In the genomic region with DNA sequence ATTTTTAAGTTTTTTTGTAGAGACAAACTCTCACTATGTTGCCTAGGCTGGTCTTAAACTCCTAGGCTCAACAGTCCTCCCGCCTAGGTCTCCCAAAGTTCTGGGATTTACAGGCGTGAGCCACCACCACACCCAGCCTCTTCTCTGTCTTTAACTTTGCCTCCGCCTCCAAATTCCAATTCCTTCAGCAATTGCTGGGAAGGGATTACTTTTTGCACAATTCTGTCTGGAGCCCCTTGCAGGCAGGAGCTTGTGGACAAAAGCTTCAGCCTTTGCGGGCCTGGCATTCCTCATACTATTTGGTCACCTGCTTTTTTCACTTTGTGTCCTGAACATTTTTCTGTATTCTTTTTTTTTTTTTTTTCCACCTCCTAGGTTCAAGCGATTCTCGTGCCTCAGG, we compare ENCODE assay signal across 1 cellular context.
TF ChIP-seq lines count a peak whose summit lies in the region.

No MANE protein-coding gene starts in this region.

TF ChIP-seq in GM23338, 12 proteins besides CTCF, POLR2A, EP300 and RAD21 (continued from another document):
- TF ChIP-seq, protein P1, sequence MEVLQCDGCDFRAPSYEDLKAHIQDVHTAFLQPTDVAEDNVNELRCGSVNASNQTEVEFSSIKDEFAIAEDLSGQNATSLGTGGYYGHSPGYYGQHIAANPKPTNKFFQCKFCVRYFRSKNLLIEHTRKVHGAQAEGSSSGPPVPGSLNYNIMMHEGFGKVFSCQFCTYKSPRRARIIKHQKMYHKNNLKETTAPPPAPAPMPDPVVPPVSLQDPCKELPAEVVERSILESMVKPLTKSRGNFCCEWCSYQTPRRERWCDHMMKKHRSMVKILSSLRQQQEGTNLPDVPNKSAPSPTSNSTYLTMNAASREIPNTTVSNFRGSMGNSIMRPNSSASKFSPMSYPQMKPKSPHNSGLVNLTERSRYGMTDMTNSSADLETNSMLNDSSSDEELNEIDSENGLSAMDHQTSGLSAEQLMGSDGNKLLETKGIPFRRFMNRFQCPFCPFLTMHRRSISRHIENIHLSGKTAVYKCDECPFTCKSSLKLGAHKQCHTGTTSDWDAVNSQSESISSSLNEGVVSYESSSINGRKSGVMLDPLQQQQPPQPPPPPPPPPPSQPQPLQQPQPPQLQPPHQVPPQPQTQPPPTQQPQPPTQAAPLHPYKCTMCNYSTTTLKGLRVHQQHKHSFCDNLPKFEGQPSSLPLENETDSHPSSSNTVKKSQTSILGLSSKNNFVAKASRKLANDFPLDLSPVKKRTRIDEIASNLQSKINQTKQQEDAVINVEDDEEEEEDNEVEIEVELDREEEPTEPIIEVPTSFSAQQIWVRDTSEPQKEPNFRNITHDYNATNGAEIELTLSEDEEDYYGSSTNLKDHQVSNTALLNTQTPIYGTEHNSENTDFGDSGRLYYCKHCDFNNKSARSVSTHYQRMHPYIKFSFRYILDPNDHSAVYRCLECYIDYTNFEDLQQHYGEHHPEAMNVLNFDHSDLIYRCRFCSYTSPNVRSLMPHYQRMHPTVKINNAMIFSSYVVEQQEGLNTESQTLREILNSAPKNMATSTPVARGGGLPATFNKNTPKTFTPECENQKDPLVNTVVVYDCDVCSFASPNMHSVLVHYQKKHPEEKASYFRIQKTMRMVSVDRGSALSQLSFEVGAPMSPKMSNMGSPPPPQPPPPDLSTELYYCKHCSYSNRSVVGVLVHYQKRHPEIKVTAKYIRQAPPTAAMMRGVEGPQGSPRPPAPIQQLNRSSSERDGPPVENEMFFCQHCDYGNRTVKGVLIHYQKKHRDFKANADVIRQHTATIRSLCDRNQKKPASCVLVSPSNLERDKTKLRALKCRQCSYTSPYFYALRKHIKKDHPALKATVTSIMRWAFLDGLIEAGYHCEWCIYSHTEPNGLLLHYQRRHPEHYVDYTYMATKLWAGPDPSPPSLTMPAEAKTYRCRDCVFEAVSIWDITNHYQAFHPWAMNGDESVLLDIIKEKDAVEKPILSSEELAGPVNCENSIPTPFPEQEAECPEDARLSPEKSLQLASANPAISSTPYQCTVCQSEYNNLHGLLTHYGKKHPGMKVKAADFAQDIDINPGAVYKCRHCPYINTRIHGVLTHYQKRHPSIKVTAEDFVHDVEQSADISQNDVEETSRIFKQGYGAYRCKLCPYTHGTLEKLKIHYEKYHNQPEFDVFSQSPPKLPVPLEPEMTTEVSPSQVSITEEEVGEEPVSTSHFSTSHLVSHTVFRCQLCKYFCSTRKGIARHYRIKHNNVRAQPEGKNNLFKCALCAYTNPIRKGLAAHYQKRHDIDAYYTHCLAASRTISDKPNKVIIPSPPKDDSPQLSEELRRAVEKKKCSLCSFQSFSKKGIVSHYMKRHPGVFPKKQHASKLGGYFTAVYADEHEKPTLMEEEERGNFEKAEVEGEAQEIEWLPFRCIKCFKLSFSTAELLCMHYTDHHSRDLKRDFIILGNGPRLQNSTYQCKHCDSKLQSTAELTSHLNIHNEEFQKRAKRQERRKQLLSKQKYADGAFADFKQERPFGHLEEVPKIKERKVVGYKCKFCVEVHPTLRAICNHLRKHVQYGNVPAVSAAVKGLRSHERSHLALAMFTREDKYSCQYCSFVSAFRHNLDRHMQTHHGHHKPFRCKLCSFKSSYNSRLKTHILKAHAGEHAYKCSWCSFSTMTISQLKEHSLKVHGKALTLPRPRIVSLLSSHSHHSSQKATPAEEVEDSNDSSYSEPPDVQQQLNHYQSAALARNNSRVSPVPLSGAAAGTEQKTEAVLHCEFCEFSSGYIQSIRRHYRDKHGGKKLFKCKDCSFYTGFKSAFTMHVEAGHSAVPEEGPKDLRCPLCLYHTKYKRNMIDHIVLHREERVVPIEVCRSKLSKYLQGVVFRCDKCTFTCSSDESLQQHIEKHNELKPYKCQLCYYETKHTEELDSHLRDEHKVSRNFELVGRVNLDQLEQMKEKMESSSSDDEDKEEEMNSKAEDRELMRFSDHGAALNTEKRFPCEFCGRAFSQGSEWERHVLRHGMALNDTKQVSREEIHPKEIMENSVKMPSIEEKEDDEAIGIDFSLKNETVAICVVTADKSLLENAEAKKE (CRISPR knock-in tag; IDR thresholded peaks at IDR 0.05) = no peak
- TF ChIP-seq NANOG (IDR thresholded peaks at IDR 0.05; ENCODE audit: borderline replicate concordance) = no peak
